In the genomic region with DNA sequence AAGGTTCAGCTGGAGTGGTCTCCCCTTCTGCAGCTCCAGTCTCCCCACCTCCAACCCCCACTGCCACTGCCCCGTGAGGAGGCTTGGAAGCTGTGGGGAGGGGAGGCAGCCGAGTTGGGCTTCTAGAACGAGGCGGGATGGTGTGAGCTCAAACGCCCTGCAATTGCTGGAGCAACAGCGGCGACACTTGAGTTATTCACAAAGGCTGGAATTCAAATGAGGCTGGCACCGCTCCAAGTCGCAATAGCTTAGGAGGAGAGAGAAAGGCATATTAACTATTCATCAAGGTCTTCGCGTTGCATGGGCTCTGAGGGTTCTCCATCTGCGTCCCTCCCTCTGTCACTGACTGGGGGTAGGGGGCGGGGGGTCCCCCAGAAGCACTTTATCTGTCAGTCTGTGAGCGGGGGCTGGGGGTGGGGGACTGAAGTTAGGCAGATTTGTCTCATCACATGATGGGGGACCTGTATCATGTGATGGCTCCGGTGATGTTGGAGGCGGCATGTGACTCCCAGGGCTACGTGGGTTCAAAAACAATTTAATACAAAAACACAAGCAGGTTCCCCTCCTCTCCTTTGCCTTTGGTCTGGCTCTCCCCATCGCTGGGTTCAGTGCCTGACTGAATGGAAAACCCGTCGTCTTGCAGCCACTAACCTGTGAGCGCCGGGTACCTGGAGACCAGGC, we compare ENCODE assay signal across 8 cellular contexts.
DNase-seq lines count a peak whose midpoint lies in the region; TF ChIP-seq lines count a peak whose summit lies in the region.

No MANE protein-coding gene starts in this region.

- DNase-seq in activated naive CD4-positive, alpha-beta T cell treated with anti-CD3 and anti-CD28 coated beads for 36 hours = peak; percentile 46
- no peak for DNase-seq in activated naive CD4-positive, alpha-beta T cell treated with Interleukin-2 at 50 U/mL for 16 hours
- peak; percentile 52 for DNase-seq in RPMI7951 (ENCODE audit: low read depth)
- DNase-seq in erythroblast (lab: John Stamatoyannopoulos, UW) = peak; percentile 24 to 30
- peak; percentile 15 for DNase-seq in mucosa of gallbladder (ENCODE audit: low spot score)
- DNase-seq in tibial artery = peak; percentile 47 to 65
- no peak for DNase-seq in NOMO-1 (lab: John Stamatoyannopoulos, UW; ENCODE audit: unreplicated experiment in 2 of 2)
- no peak for DNase-seq in GM10266 (ENCODE audit: extremely low spot score)

- no peak overlapping the region for H3K27ac Mint-ChIP-seq in activated naive CD4-positive, alpha-beta T cell treated with anti-CD3 and anti-CD28 coated beads for 36 hours

- H3K9me3 ChIP-seq in tibial artery = peaks cover 0 to under 1% (median 0%) of the 10 kb centered on the region in 3 donors

- peak overlapping the region; percentile 29 to 38 for H3K4me3 ChIP-seq in tibial artery

- no peak overlapping the region for H3K27ac ChIP-seq in tibial artery

- peaks cover 0 to 5% of the 10 kb centered on the region in 2 donors for H3K27me3 ChIP-seq in tibial artery

- CTCF ChIA-PET in activated naive CD4-positive, alpha-beta T cell treated with anti-CD3 and anti-CD28 coated beads for 36 hours (lab: Charles Lee) = interaction anchor here (1.7 kb wide), 1 partner anchor 80 kb away, joined by 4 read pairs; no protein-coding TSS in a partner anchor

- H3K4me3 Mint-ChIP-seq in activated naive CD4-positive, alpha-beta T cell treated with anti-CD3 and anti-CD28 coated beads for 36 hours = peak overlapping the region; percentile 55

- TF ChIP-seq CTCF in tibial artery (IDR thresholded peaks at IDR 0.05) = no peak
- no peak for TF ChIP-seq CTCF in GM10266 (IDR thresholded peaks at IDR 0.05; ENCODE audit: control insufficient read depth, insufficient read depth, low read depth, missing control alignments)

- H3K4me1 ChIP-seq in tibial artery = peaks cover 0 to 17% (median 9%) of the 10 kb centered on the region in 4 donors

- H3K27me3 Mint-ChIP-seq in activated naive CD4-positive, alpha-beta T cell treated with anti-CD3 and anti-CD28 coated beads for 36 hours (ENCODE audit: low read depth) = peaks cover 52% of the 10 kb centered on the region

- no peaks in the 10 kb centered on the region for H3K36me3 ChIP-seq in tibial artery

- H3K4me1 Mint-ChIP-seq in activated naive CD4-positive, alpha-beta T cell treated with anti-CD3 and anti-CD28 coated beads for 36 hours (ENCODE audit: low read depth) = peaks cover 16% of the 10 kb centered on the region

- intact Hi-C loops in activated naive CD4-positive, alpha-beta T cell treated with anti-CD3 and anti-CD28 coated beads for 36 hours (cut with micrococcal nuclease) = no loop called here
- intact Hi-C loops in tibial artery (cut with DNase I; ENCODE audit: low total_unique reads) = no loop called here

- H3K9me3 Mint-ChIP-seq in activated naive CD4-positive, alpha-beta T cell treated with anti-CD3 and anti-CD28 coated beads for 36 hours = no peaks in the 10 kb centered on the region

- TF ChIP-seq POLR2A in erythroblast (IDR thresholded peaks at IDR 0.05; ENCODE audit: low read length) = no peak

- H3K36me3 Mint-ChIP-seq in activated naive CD4-positive, alpha-beta T cell treated with anti-CD3 and anti-CD28 coated beads for 36 hours (ENCODE audit: low read depth) = no peaks in the 10 kb centered on the region

Comparison
In these comparisons a context has a peak if more than half of its experiments do, and no peak if none do; other contexts are left out.
1. DNase-seq: peak in activated naive CD4-positive, alpha-beta T cell treated with anti-CD3 and anti-CD28 coated beads for 36 hours (single experiment), RPMI7951 (single experiment), erythroblast (2 of 2), mucosa of gallbladder (single experiment) and tibial artery (2 of 2); none in activated naive CD4-positive, alpha-beta T cell treated with Interleukin-2 at 50 U/mL for 16 hours (single experiment), NOMO-1 (0 of 2) and GM10266 (single experiment).